In genomic region chr10:20742737-20743136, GRCh38 we compare ENCODE assay signal across 20 cellular contexts.
DNase-seq lines count a peak whose midpoint lies in the region; ATAC-seq, FAIRE-seq and TF ChIP-seq lines count a peak whose summit lies in the region.
"Had no signal": no experiment of that assay in that cellular context is flagged by ENCODE, and none has a peak within 500 bp of the region (broad histone marks: within the 10 kb centered on the region; RNA-seq: fewer than 3 reads in every experiment).

No MANE protein-coding gene starts in this region.

- FAIRE-seq in K562 (lab: Jason Lieb, UNC): no peak
- FAIRE-seq: A549, G401.6, GM19239, H54 had no signal

- H2AFZ ChIP-seq in GM23338 (peak overlapping the region; percentile 18; the same call in 1 of the 2 replicates), K562 (ENCODE audit: low read depth, low read length) (no peak overlapping the region)

- POLR2A ChIA-PET in K562 (lab: Yijun Ruan, JAX): no interaction called here
- POLR2A ChIA-PET in HEK293T (lab: Yijun Ruan, JAX): no interaction called here

- in situ Hi-C loops in K562 (cut with MboI): no loop called here

- H3K9me2 ChIP-seq in GM23338 (ENCODE audit: insufficient read depth): peaks cover 16% of the 10 kb centered on the region; the same call in 1 of the 2 replicates

- H3K36me3 Mint-ChIP-seq in GM23338 (ENCODE audit: low read depth): no peaks in the 10 kb centered on the region
- H3K36me3 Mint-ChIP-seq in activated T-helper 1 cell treated with anti-CD3 and anti-CD28 coated beads, Interleukin-12 subunit alpha, Interleukin-12 subunit beta, Interleukin-2, Interleukin-4 antibody, amounts not matched to agents 30 ng/mL and 10 ng/mL and 1 ng/mL, durations not matched to agents 14 hours and 24 hours and 36 hours (ENCODE audit: low read depth): no peaks in the 10 kb centered on the region
- H3K36me3 Mint-ChIP-seq: CD4-positive, alpha-beta memory T cell had no signal

- H3K9ac ChIP-seq in K562 (ENCODE audit: insufficient read depth in 1 of 2, low read depth in 2 of 2, low read length in 2 of 2): no peak overlapping the region

- 0% methylated on average over 1 of the region's 2 CpGs for WGBS in K562 (ENCODE audit: insufficient coverage, low coverage, missing lambda C conversion rate)

- no TSS peak for BruUV-seq in K562 (replicated peaks; lab: Mats Ljungman, UMichigan)

- peaks cover 5% of the 10 kb centered on the region for H3K4me1 Mint-ChIP-seq in GM23338
- no peaks in the 10 kb centered on the region for H3K4me1 Mint-ChIP-seq in activated T-helper 1 cell treated with anti-CD3 and anti-CD28 coated beads, Interleukin-12 subunit alpha, Interleukin-12 subunit beta, Interleukin-2, Interleukin-4 antibody, amounts not matched to agents 30 ng/mL and 10 ng/mL and 1 ng/mL, durations not matched to agents 14 hours and 24 hours and 36 hours (ENCODE audit: low read depth)
- H3K4me1 Mint-ChIP-seq: CD4-positive, alpha-beta memory T cell had no signal

- H3K4me3 Mint-ChIP-seq in GM23338: no peak overlapping the region
- no peak overlapping the region for H3K4me3 Mint-ChIP-seq in activated T-helper 1 cell treated with anti-CD3 and anti-CD28 coated beads, Interleukin-12 subunit alpha, Interleukin-12 subunit beta, Interleukin-2, Interleukin-4 antibody, amounts not matched to agents 30 ng/mL and 10 ng/mL and 1 ng/mL, durations not matched to agents 14 hours and 24 hours and 36 hours
- H3K4me3 Mint-ChIP-seq: CD4-positive, alpha-beta memory T cell had no signal

- peaks cover 2% of the 10 kb centered on the region for H3K27me3 Mint-ChIP-seq in GM23338 (ENCODE audit: insufficient read depth, low read depth, poor library complexity)
- H3K27me3 Mint-ChIP-seq in activated T-helper 1 cell treated with anti-CD3 and anti-CD28 coated beads, Interleukin-12 subunit alpha, Interleukin-12 subunit beta, Interleukin-2, Interleukin-4 antibody, amounts not matched to agents 30 ng/mL and 10 ng/mL and 1 ng/mL, durations not matched to agents 14 hours and 24 hours and 36 hours (ENCODE audit: insufficient read depth): no peaks in the 10 kb centered on the region
- H3K27me3 Mint-ChIP-seq: CD4-positive, alpha-beta memory T cell had no signal

- intact Hi-C loops in K562 (cut with micrococcal nuclease): no loop called here
- intact Hi-C loops in activated T-helper 1 cell treated with anti-CD3 and anti-CD28 coated beads, Interleukin-12 subunit alpha, Interleukin-12 subunit beta, Interleukin-2, Interleukin-4 antibody, amounts not matched to agents 30 ng/mL and 10 ng/mL and 1 ng/mL, durations not matched to agents 14 hours and 24 hours and 36 hours (cut with micrococcal nuclease): no loop called here

- TF ChIP-seq CTCF in GM23338 (conservative IDR thresholded peaks at IDR 0.05; ENCODE audit: low read depth in 2 of 2) (no peak), K562 (IDR thresholded peaks at IDR 0.05 in 2 of 3, conservative IDR thresholded peaks at IDR 0.05 in 1 of 3; ENCODE audit: insufficient read depth in 2 of 3, low read depth in 1 of 3, low read length in 3 of 3) (no peak), thoracic aorta (IDR thresholded peaks at IDR 0.05) (no peak)

- ATAC-seq in GM23338: no peak
- ATAC-seq in K562: no peak
- ATAC-seq in thoracic aorta (ENCODE audit: insufficient number of reproducible peaks, low FRiP score, low read depth): no peak
- ATAC-seq: A549 had no signal

- H3K4me2 ChIP-seq in GM23338 (no peak overlapping the region), K562 (ENCODE audit: insufficient read depth, low read length) (no peak overlapping the region)
- H3K4me2 ChIP-seq: A549 had no signal

- no peaks in the 10 kb centered on the region for H3K9me3 Mint-ChIP-seq in GM23338
- H3K9me3 Mint-ChIP-seq in activated T-helper 1 cell treated with anti-CD3 and anti-CD28 coated beads, Interleukin-12 subunit alpha, Interleukin-12 subunit beta, Interleukin-2, Interleukin-4 antibody, amounts not matched to agents 30 ng/mL and 10 ng/mL and 1 ng/mL, durations not matched to agents 14 hours and 24 hours and 36 hours: peaks cover 10% of the 10 kb centered on the region

- DNase-seq in GM23338 (ENCODE audit: low spot score) (no peak), SJCRH30 (no peak), K562 (ENCODE audit: extremely low read depth in 1 of 4, low spot score in 3 of 4) (no peak), thoracic aorta (ENCODE audit: low spot score) (no peak), HEK293T (ENCODE audit: extremely low spot score) (no peak), AG08396 (ENCODE audit: low spot score) (no peak)
- no peak for DNase-seq in activated T-helper 1 cell treated with anti-CD3 and anti-CD28 coated beads, Interleukin-12 subunit alpha, Interleukin-12 subunit beta, Interleukin-2, Interleukin-4 antibody, amounts not matched to agents 30 ng/mL and 10 ng/mL and 1 ng/mL, durations not matched to agents 14 hours and 24 hours and 36 hours (ENCODE audit: low spot score)
- DNase-seq: 8988T; ACHN; C1 segment of cervical spinal cord; Caco-2; CD4-positive, alpha-beta memory T cell; DMS153; DND-41; GOT3 had no signal

- no peaks in the 10 kb centered on the region for H3F3A ChIP-seq in GM23338 (replicated peaks; ENCODE audit: low read depth)

- H3K9me3 ChIP-seq in SJCRH30 (replicated peaks) (no peaks in the 10 kb centered on the region), K562 (replicated peaks; ENCODE audit: control insufficient read depth, insufficient read depth, low read depth, low read length) (no peaks in the 10 kb centered on the region), thoracic aorta (no peaks in the 10 kb centered on the region)
- H3K9me3 ChIP-seq: A549, Caco-2, HAP-1 had no signal

- no peaks in the 10 kb centered on the region for H3K27me3 ChIP-seq in GM23338 (ENCODE audit: insufficient read depth)
- H3K27me3 ChIP-seq in SJCRH30: no peaks in the 10 kb centered on the region
- no peaks in the 10 kb centered on the region for H3K27me3 ChIP-seq in K562 (ENCODE audit: control insufficient read depth in 2 of 2, insufficient read depth in 2 of 2, low read length in 2 of 2)
- H3K27me3 ChIP-seq in thoracic aorta (replicated peaks; ENCODE audit: insufficient read depth): no peaks in the 10 kb centered on the region

- TF ChIP-seq EP300 in K562 (IDR thresholded peaks at IDR 0.05; ENCODE audit: low read length): no peak

- H3K79me2 ChIP-seq in GM23338 (replicated peaks; ENCODE audit: insufficient read depth) (no peaks in the 10 kb centered on the region), K562 (ENCODE audit: control insufficient read depth, insufficient read depth, low read length) (no peaks in the 10 kb centered on the region)

- no peak for TF ChIP-seq RAD21 in K562 (CRISPR knock-in tag; conservative IDR thresholded peaks at IDR 0.05 in 1 of 2, IDR thresholded peaks at IDR 0.05 in 1 of 2)

- H3K4me3 ChIP-seq in GM23338 (no peak overlapping the region), SJCRH30 (no peak overlapping the region), K562 (no peak overlapping the region), thoracic aorta (no peak overlapping the region)
- H3K4me3 ChIP-seq: A549, HAP-1 had no signal

- no peak overlapping the region for H3K27ac Mint-ChIP-seq in GM23338
- H3K27ac Mint-ChIP-seq in activated T-helper 1 cell treated with anti-CD3 and anti-CD28 coated beads, Interleukin-12 subunit alpha, Interleukin-12 subunit beta, Interleukin-2, Interleukin-4 antibody, amounts not matched to agents 30 ng/mL and 10 ng/mL and 1 ng/mL, durations not matched to agents 14 hours and 24 hours and 36 hours: no peak overlapping the region
- H3K27ac Mint-ChIP-seq: CD4-positive, alpha-beta memory T cell had no signal

- no peaks in the 10 kb centered on the region for H3K36me3 ChIP-seq in GM23338 (ENCODE audit: insufficient read depth)
- H3K36me3 ChIP-seq in SJCRH30: no peaks in the 10 kb centered on the region
- H3K36me3 ChIP-seq in K562 (ENCODE audit: control insufficient read depth, insufficient read depth, low read length): no peaks in the 10 kb centered on the region
- H3K36me3 ChIP-seq in thoracic aorta: no peaks in the 10 kb centered on the region
- H3K36me3 ChIP-seq: HAP-1 had no signal

- no peaks in the 10 kb centered on the region for H3K9me1 ChIP-seq in K562 (ENCODE audit: control insufficient read depth, insufficient read depth, low read length)

- H3K4me1 ChIP-seq in GM23338 (ENCODE audit: insufficient read depth) (no peaks in the 10 kb centered on the region), SJCRH30 (peaks cover 6% of the 10 kb centered on the region; the same call in 1 of the 2 replicates), K562 (replicated peaks in 1 of 2; ENCODE audit: control insufficient read depth in 2 of 2, insufficient read depth in 2 of 2, low read length in 2 of 2) (no peaks in the 10 kb centered on the region), thoracic aorta (ENCODE audit: control insufficient read depth in 1 of 2, low read depth in 2 of 2) (peaks cover 13 to 55% of the 10 kb centered on the region in 2 donors)
- H3K4me1 ChIP-seq: A549, Caco-2, HAP-1 had no signal

- H3K27ac ChIP-seq in GM23338 (ENCODE audit: low read depth): no peak overlapping the region
- H3K27ac ChIP-seq in SJCRH30: 0 out of 2 replicates have a peak overlapping the region, but pooled peaks have one; percentile 23
- H3K27ac ChIP-seq in K562 (ENCODE audit: extremely low read depth, low read depth, low read length): no peak overlapping the region
- H3K27ac ChIP-seq in thoracic aorta: peak overlapping the region; percentile 59 to 62
- H3K27ac ChIP-seq: A549 had no signal

- CTCF ChIA-PET in K562 (lab: Yijun Ruan, JAX; ENCODE audit: low intra/inter-chr PET ratio): no interaction called here
- CTCF ChIA-PET in HEK293T (lab: Yijun Ruan, JAX): no interaction called here

- no peak for TF ChIP-seq POLR2A in K562 (conservative IDR thresholded peaks at IDR 0.05)

- no peaks in the 10 kb centered on the region for H4K20me1 ChIP-seq in GM23338 (replicated peaks; ENCODE audit: insufficient read depth)
- no peaks in the 10 kb centered on the region for H4K20me1 ChIP-seq in K562 (replicated peaks; ENCODE audit: control insufficient read depth, insufficient read depth, low read length)

TF ChIP-seq in GM23338, 12 proteins besides CTCF, POLR2A, EP300 and RAD21 (continues in another document):
- TF ChIP-seq ZNF114 (CRISPR knock-in tag; IDR thresholded peaks at IDR 0.05) (no peak), NANOG (IDR thresholded peaks at IDR 0.05; ENCODE audit: borderline replicate concordance) (no peak), EZH2 (IDR thresholded peaks at IDR 0.05; ENCODE audit: low read depth, unreplicated experiment) (no peak), JUNB (IDR thresholded peaks at IDR 0.05; ENCODE audit: unreplicated experiment) (no peak)

TF ChIP-seq in K562, 482 proteins besides CTCF, POLR2A, EP300 and RAD21 (continues in another document):
- TF ChIP-seq ZNF408 (CRISPR knock-in tag; IDR thresholded peaks at IDR 0.05; ENCODE audit: low read depth): no peak

TF ChIP-seq in HEK293T, 16 proteins besides CTCF, POLR2A, EP300 and RAD21 (continues in another document):
- TF ChIP-seq FOXM1 (IDR thresholded peaks at IDR 0.05; ENCODE audit: borderline replicate concordance) (no peak), ARNT (IDR thresholded peaks at IDR 0.05) (no peak), NFRKB (IDR thresholded peaks at IDR 0.05) (no peak), LEF1 (IDR thresholded peaks at IDR 0.05; ENCODE audit: borderline replicate concordance) (no peak), FOXA1 (IDR thresholded peaks at IDR 0.05) (no peak), BHLHE40 (IDR thresholded peaks at IDR 0.05; ENCODE audit: borderline replicate concordance) (no peak), L3MBTL2 (conservative IDR thresholded peaks at IDR 0.05) (no peak), FOXK2 (IDR thresholded peaks at IDR 0.05) (no peak)

Comparison
In these comparisons a context has a peak if more than half of its experiments do, and no peak if none do; other contexts are left out.
1. H3K27ac ChIP-seq: peak in SJCRH30 (single experiment) and thoracic aorta (2 of 2); none in GM23338 (single experiment) and K562 (single experiment).